In the genomic region with DNA sequence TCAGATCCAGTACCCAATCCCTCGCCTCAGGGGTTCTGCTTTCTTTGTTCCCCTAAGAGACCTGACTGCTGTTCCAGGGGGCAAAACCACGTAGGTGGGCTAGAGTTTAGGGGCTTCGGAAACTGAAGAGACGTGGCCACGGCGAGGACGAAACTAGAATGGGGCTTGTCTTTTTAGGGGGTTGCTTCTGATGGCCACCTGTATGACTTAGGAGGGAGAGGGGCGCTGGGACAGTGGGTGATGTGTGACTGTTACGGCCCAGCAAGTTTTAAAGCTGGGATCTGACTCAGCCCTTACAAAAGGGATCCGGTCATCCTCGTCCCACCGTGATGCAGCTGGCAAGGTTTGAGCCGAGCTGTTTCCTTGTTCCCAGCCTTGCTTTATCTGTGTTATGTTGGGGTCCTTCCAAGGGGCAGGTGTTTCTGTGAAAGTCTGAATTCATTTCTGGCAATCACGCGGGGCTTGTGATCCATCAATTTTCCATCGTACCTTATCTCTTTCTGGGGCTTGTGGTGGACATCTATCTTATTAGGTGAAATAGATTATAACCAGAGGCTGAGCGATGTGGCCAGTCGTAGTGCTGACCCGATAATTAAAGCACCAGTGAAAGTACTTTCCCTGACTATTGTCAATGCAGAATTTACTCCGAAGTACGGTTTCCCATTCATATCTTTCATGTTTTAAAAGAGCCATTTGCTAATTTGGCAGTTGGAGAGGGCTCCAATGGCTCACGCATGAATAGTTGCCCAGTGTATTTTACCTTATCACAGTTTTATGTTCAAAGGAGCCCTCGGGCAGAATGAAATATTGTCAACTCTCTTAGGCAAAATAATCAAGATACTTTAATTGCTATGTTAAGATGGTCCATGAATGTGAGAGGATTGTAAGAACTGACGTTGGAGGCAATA, we compare ENCODE assay signal across 8 cellular contexts. TPM values are rescaled to one million over a fixed set of nuclear protein-coding genes. Genes with fewer than 3 reads are reported as not detected.
DNase-seq lines count a peak whose midpoint lies in the region; ATAC-seq and TF ChIP-seq lines count a peak whose summit lies in the region.

No MANE protein-coding gene starts in this region.

- no peaks in the 10 kb centered on the region for H3K9me3 Mint-ChIP-seq in T-cell

- peak overlapping the region in 1 of 3 donors; percentile 20 for H3K4me3 Mint-ChIP-seq in T-cell

- H3K9ac ChIP-seq in KMS-11, result peak overlapping the region; percentile 76; the same call in 1 of the 2 replicates
- peak overlapping the region; percentile 52 to 82 for H3K9ac ChIP-seq in stomach smooth muscle (ENCODE audit: low read length in 2 of 2)

- peaks cover 5 to 8% (median 7%) of the 10 kb centered on the region in 3 donors for H3K4me1 Mint-ChIP-seq in T-cell

- CTCF ChIA-PET in T-cell (lab: Charles Lee), result interaction anchor here in 1 of 2 donors (0.6 kb wide), 1 partner anchor 457 kb away, joined by 3 read pairs; no protein-coding TSS in a partner anchor

- in situ Hi-C loops in brain microvascular endothelial cell (cut with HindIII; ENCODE audit: low pct_ligation_motif_present, low sequenced_read_pairs), result no loop called here

- no peaks in the 10 kb centered on the region for H3K27me3 ChIP-seq in KMS-11 (ENCODE audit: insufficient read depth, low read depth)
- no peaks in the 10 kb centered on the region for H3K27me3 ChIP-seq in brain microvascular endothelial cell (replicated peaks)
- H3K27me3 ChIP-seq in stomach smooth muscle (ENCODE audit: control insufficient read depth in 1 of 2, insufficient read depth in 2 of 2, low read length in 2 of 2), result no peaks in the 10 kb centered on the region
- H3K27me3 ChIP-seq in effector memory CD4-positive, alpha-beta T cell (replicated peaks; ENCODE audit: control insufficient read depth, insufficient read depth, low read length, poor library complexity, severe bottlenecking), result peaks cover 10% of the 10 kb centered on the region

- peaks cover 6% of the 10 kb centered on the region for H3K4me1 ChIP-seq in KMS-11 (ENCODE audit: low read depth, poor library complexity, severe bottlenecking)
- peaks cover 13% of the 10 kb centered on the region for H3K4me1 ChIP-seq in stomach smooth muscle (ENCODE audit: control insufficient read depth, insufficient read depth, low read length)
- H3K4me1 ChIP-seq in effector memory CD4-positive, alpha-beta T cell (ENCODE audit: control insufficient read depth, insufficient read depth, low read length, poor library complexity, severe bottlenecking), result no peaks in the 10 kb centered on the region

- DNase-seq in AG08395 (ENCODE audit: low spot score) (peak; percentile 34), brain microvascular endothelial cell (no peak), kidney glomerular epithelial cell (lab: John Stamatoyannopoulos, UW) (peak; percentile 48), T-cell (no peak)
- no peak for DNase-seq in effector memory CD4-positive, alpha-beta T cell

- H2AFZ ChIP-seq in KMS-11 (ENCODE audit: low read depth), result peak overlapping the region; percentile 70

- POLR2A ChIA-PET in T-cell (lab: Charles Lee), result no interaction called here

- H3K4me3 ChIP-seq in KMS-11 (IDR thresholded peaks at IDR 0.05; ENCODE audit: insufficient read depth, low read depth, low read length) (no peak overlapping the region), brain microvascular endothelial cell (ENCODE audit: low read depth, low read length) (peak overlapping the region; percentile 80), stomach smooth muscle (ENCODE audit: low read length in 2 of 2) (peak overlapping the region; percentile 71)
- no peak overlapping the region for H3K4me3 ChIP-seq in effector memory CD4-positive, alpha-beta T cell (ENCODE audit: insufficient read depth, low read depth, low read length, poor library complexity, severe bottlenecking)

- H3K36me3 ChIP-seq in KMS-11 (ENCODE audit: insufficient read depth) (no peaks in the 10 kb centered on the region), brain microvascular endothelial cell (replicated peaks) (no peaks in the 10 kb centered on the region), stomach smooth muscle (ENCODE audit: control insufficient read depth in 2 of 2, insufficient read depth in 2 of 2, low read length in 2 of 2) (no peaks in the 10 kb centered on the region)
- H3K36me3 ChIP-seq in effector memory CD4-positive, alpha-beta T cell (ENCODE audit: control insufficient read depth, insufficient read depth, low read length), result no peaks in the 10 kb centered on the region

- no peak overlapping the region for H3K27ac ChIP-seq in KMS-11
- H3K27ac ChIP-seq in brain microvascular endothelial cell, result peak overlapping the region; percentile 15
- no peak overlapping the region for H3K27ac ChIP-seq in stomach smooth muscle (ENCODE audit: low read length)
- no peak overlapping the region for H3K27ac ChIP-seq in effector memory CD4-positive, alpha-beta T cell (ENCODE audit: insufficient read depth, low read length, poor library complexity, severe bottlenecking)

- H4K20me1 ChIP-seq in KMS-11 (ENCODE audit: insufficient read depth), result no peaks in the 10 kb centered on the region

- peak overlapping the region; percentile 30 for H3K4me2 ChIP-seq in KMS-11

- H3K9me3 ChIP-seq in stomach smooth muscle (ENCODE audit: control insufficient read depth in 2 of 2, low read length in 2 of 2), result no peaks in the 10 kb centered on the region
- no peaks in the 10 kb centered on the region for H3K9me3 ChIP-seq in effector memory CD4-positive, alpha-beta T cell (ENCODE audit: control insufficient read depth, low read length)

- TF ChIP-seq CTCF in KMS-11 (conservative IDR thresholded peaks at IDR 0.05; ENCODE audit: low read depth, low read length) (no peak), brain microvascular endothelial cell (IDR thresholded peaks at IDR 0.05; ENCODE audit: low read depth, low read length, missing control alignments) (no peak)

- H3K36me3 Mint-ChIP-seq in T-cell, result no peaks in the 10 kb centered on the region

- peaks cover 46 to 56% of the 10 kb centered on the region in 2 donors for H3K27me3 Mint-ChIP-seq in T-cell

- H3K79me2 ChIP-seq in KMS-11 (ENCODE audit: insufficient read depth, low read depth), result no peaks in the 10 kb centered on the region

- ATAC-seq in HG02852 (IDR thresholded peaks at IDR 0.05; ENCODE audit: unreplicated experiment) (no peak), T-cell (replicated peaks in 1 of 4) (no peak)

- H3K27ac Mint-ChIP-seq in T-cell, result no peak overlapping the region

RNA-seq across cellular contexts. Expression of a gene that starts 0.9 kb away (rescaled TPM):
- total RNA-seq in T-cell, result under 1 TPM in 3 of 5 donors, not detected in 2; 0.44 to 0.59 (median 0.53) TPM

Comparison
In these comparisons a context has a peak if more than half of its experiments do, and no peak if none do; other contexts are left out.
1. DNase-seq: peak in AG08395 (single experiment) and kidney glomerular epithelial cell (single experiment); none in brain microvascular endothelial cell (single experiment), effector memory CD4-positive, alpha-beta T cell (0 of 3) and T-cell (0 of 34).
2. H3K4me3 ChIP-seq: peak in brain microvascular endothelial cell (single experiment) and stomach smooth muscle (2 of 2); none in KMS-11 (single experiment) and effector memory CD4-positive, alpha-beta T cell (single experiment).